Comparison of ENCODE assay signal across 14 cellular contexts in genomic region chr6:32223258-32224235, GRCh38. TPM values are rescaled to one million over a fixed set of nuclear protein-coding genes. Genes with fewer than 3 reads are reported as not detected.
DNase-seq lines count a peak whose midpoint lies in the region; ATAC-seq, FAIRE-seq and TF ChIP-seq lines count a peak whose summit lies in the region.
"Had no signal": no experiment of that assay in that cellular context is flagged by ENCODE, and none has a peak within 500 bp of the region (broad histone marks: within the 10 kb centered on the region; RNA-seq: fewer than 3 reads in every experiment).

NOTCH4 (minus strand) TSS chr6:32224067; CDS start chr6:32223928, 139 bp downstream.

- H3K79me1 ChIP-seq in IMR-90 (ENCODE audit: low read depth in 1 of 2, low read length in 2 of 2) = no peaks in the 10 kb centered on the region

- H2BK20ac ChIP-seq in IMR-90 (ENCODE audit: low read depth, low read length) = no peak within 1 kb of the TSS

- H3K27ac Mint-ChIP-seq in stimulated activated memory B cell treated with anti-CD40 and anti-IgM and Interleukin-4, amounts not matched to agents 10 μg/mL and 1 μg/mL and 100 μg/mL, for 72 hours = peak within 1 kb of the TSS; percentile 80

- no peak within 1 kb of the TSS for H2BK120ac ChIP-seq in IMR-90 (ENCODE audit: low read depth, low read length)

- no peak within 1 kb of the TSS for H3K14ac ChIP-seq in IMR-90 (replicated peaks; ENCODE audit: low read depth, low read length)

- H3K9ac ChIP-seq in IMR-90 (ENCODE audit: low read depth, low read length) = no peak within 1 kb of the TSS
- no peak within 1 kb of the TSS for H3K9ac ChIP-seq in mammary epithelial cell (ENCODE audit: insufficient read depth, low read length)

- TF ChIP-seq POLR2A in IMR-90 (IDR thresholded peaks at IDR 0.05; ENCODE audit: low read depth, low read length) (no peak), sigmoid colon (IDR thresholded peaks at IDR 0.05) (no peak)

- H2AFZ ChIP-seq in IMR-90 (replicated peaks; ENCODE audit: low read length, poor library complexity) (peak within 1 kb of the TSS; percentile 33), mammary epithelial cell (ENCODE audit: low read depth, low read length) (peak within 1 kb of the TSS; percentile 73)

- H3K9me1 ChIP-seq in IMR-90 (ENCODE audit: insufficient read depth, low read length) = no peaks in the 10 kb centered on the region

- H3K56ac ChIP-seq in IMR-90 (ENCODE audit: extremely low read depth, insufficient read depth, low read length) = no peak within 1 kb of the TSS

- H3K4me3 ChIP-seq in IMR-90 (ENCODE audit: insufficient read depth, low read depth, low read length) (no peak within 1 kb of the TSS), mammary epithelial cell (replicated peaks in 1 of 3; ENCODE audit: insufficient read depth in 1 of 3, low read depth in 2 of 3, low read length in 3 of 3) (no peak within 1 kb of the TSS), left lung (peak within 1 kb of the TSS in 1 of 2 donors; percentile 37), sigmoid colon (peak within 1 kb of the TSS in 1 of 4 donors; percentile 9)
- H3K4me3 ChIP-seq: cardiac muscle cell had no signal

- no peak within 1 kb of the TSS for H3K27ac ChIP-seq in IMR-90 (ENCODE audit: insufficient read depth, low read length)
- H3K27ac ChIP-seq in mammary epithelial cell (ENCODE audit: insufficient read depth, low read depth, low read length) = no peak within 1 kb of the TSS
- peak within 1 kb of the TSS; percentile 49 to 65 for H3K27ac ChIP-seq in left lung
- H3K27ac ChIP-seq in sigmoid colon = peak within 1 kb of the TSS in 2 of 4 donors; percentile 21 to 38
- H3K27ac ChIP-seq: cardiac muscle cell had no signal

- no peak within 1 kb of the TSS for H3K4me3 Mint-ChIP-seq in stimulated activated memory B cell treated with anti-CD40 and anti-IgM and Interleukin-4, amounts not matched to agents 10 μg/mL and 1 μg/mL and 100 μg/mL, for 72 hours

- H3K36me3 Mint-ChIP-seq in stimulated activated memory B cell treated with anti-CD40 and anti-IgM and Interleukin-4, amounts not matched to agents 10 μg/mL and 1 μg/mL and 100 μg/mL, for 72 hours = no peaks in the 10 kb centered on the region

- H3K9me3 Mint-ChIP-seq in stimulated activated memory B cell treated with anti-CD40 and anti-IgM and Interleukin-4, amounts not matched to agents 10 μg/mL and 1 μg/mL and 100 μg/mL, for 72 hours = no peaks in the 10 kb centered on the region

- no peak within 1 kb of the TSS for H3K4me2 ChIP-seq in IMR-90 (ENCODE audit: low read depth, low read length)
- no peak within 1 kb of the TSS for H3K4me2 ChIP-seq in mammary epithelial cell (ENCODE audit: insufficient read depth, low read depth, low read length)

- TF ChIP-seq CTCF in IMR-90 (conservative IDR thresholded peaks at IDR 0.05; ENCODE audit: low read depth, low read length) (no peak), mammary epithelial cell (conservative IDR thresholded peaks at IDR 0.05 in 1 of 2, IDR thresholded peaks at IDR 0.05 in 1 of 2; ENCODE audit: extremely low read depth in 1 of 2, insufficient read depth in 1 of 2, low read depth in 1 of 2, low read length in 2 of 2) (no peak), left lung (IDR thresholded peaks at IDR 0.05) (no peak), sigmoid colon (IDR thresholded peaks at IDR 0.05) (no peak)

- no peak within 1 kb of the TSS for H3K18ac ChIP-seq in IMR-90 (ENCODE audit: low read depth, low read length)

- DNase-seq in IMR-90 (no peak), mammary epithelial cell (no peak), left lung (no peak), sigmoid colon (no peak), RCC 7860 (ENCODE audit: low spot score) (no peak)
- DNase-seq: BE2C, NCI-H774, posterior cingulate gyrus had no signal

- POLR2A ChIA-PET in IMR-90 (lab: Charles Lee; ENCODE audit: unreplicated experiment) = no interaction called here

- no peak for TF ChIP-seq RAD21 in IMR-90 (IDR thresholded peaks at IDR 0.05; ENCODE audit: low read length)

- ATAC-seq in IMR-90 (ENCODE audit: low read depth) = no peak
- ATAC-seq in left lung = peak; percentile 29
- ATAC-seq in stimulated activated memory B cell treated with anti-CD40 and anti-IgM and Interleukin-4, amounts not matched to agents 10 μg/mL and 1 μg/mL and 100 μg/mL, for 72 hours = peak; percentile 26
- ATAC-seq in GM19395 (IDR thresholded peaks at IDR 0.05; ENCODE audit: unreplicated experiment) = no peak
- ATAC-seq in GM21367 (IDR thresholded peaks at IDR 0.05; ENCODE audit: unreplicated experiment) = no peak

- dilution Hi-C loops in IMR-90 (cut with HindIII; ENCODE audit: low sequenced_read_pairs, unreplicated experiment) = no loop called here
- dilution Hi-C loops in mammary epithelial cell (cut with HindIII; ENCODE audit: low sequenced_read_pairs) = no loop called here

- CTCF ChIA-PET in IMR-90 (lab: Yijun Ruan, JAX) (no interaction called here), mammary epithelial cell (lab: Charles Lee; ENCODE audit: low non-redundant PET) (no interaction called here)

- peaks cover 32% of the 10 kb centered on the region for H3K27me3 ChIP-seq in IMR-90 (ENCODE audit: control insufficient read depth, insufficient read depth, low read length)
- no peaks in the 10 kb centered on the region for H3K27me3 ChIP-seq in mammary epithelial cell (ENCODE audit: insufficient read depth, low read length)
- peaks cover 0 to 7% of the 10 kb centered on the region in 2 donors for H3K27me3 ChIP-seq in left lung
- peaks cover 0 to 5% (median 0%) of the 10 kb centered on the region in 3 donors for H3K27me3 ChIP-seq in sigmoid colon
- H3K27me3 ChIP-seq: cardiac muscle cell had no signal

- FAIRE-seq in RCC 7860 (lab: Jason Lieb, UNC) = no peak
- FAIRE-seq: G401.6, islet of Langerhans had no signal

- no peak within 1 kb of the TSS for H3K4ac ChIP-seq in IMR-90 (ENCODE audit: low read depth, low read length)

- 32% methylated on average over 3 of the region's 20 CpGs; no CpG with 5 or more reads in 1 of the 2 experiments for WGBS in IMR-90 (ENCODE audit: extremely low coverage in 2 of 2, insufficient read length in 1 of 2), 2 experiments
- WGBS in mammary epithelial cell (ENCODE audit: low coverage, missing lambda C conversion rate) = 23% methylated on average over 14 of the region's 20 CpGs
- WGBS in sigmoid colon, 2 donors = 60 to 62% methylated on average over 20 of the region's 20 CpGs

- intact Hi-C loops in IMR-90 (cut with micrococcal nuclease) = no loop called here
- intact Hi-C loops in mammary epithelial cell (cut with micrococcal nuclease) = no loop called here
- intact Hi-C loops in left lung (cut with DNase I) = no loop called here
- intact Hi-C loops in sigmoid colon (cut with DNase I) = no loop called here

- no peak within 1 kb of the TSS for H4K91ac ChIP-seq in IMR-90 (ENCODE audit: insufficient read depth, low read depth, low read length)

- no TSS peak for BruUV-seq in IMR-90 (replicated peaks; lab: Mats Ljungman, UMichigan)
- BruUV-seq in mammary epithelial cell (replicated peaks; lab: Mats Ljungman, UMichigan) = no TSS peak

- H3K23ac ChIP-seq in IMR-90 (ENCODE audit: low read depth, low read length) = no peak within 1 kb of the TSS

- peaks cover 76% of the 10 kb centered on the region for H3K4me1 Mint-ChIP-seq in stimulated activated memory B cell treated with anti-CD40 and anti-IgM and Interleukin-4, amounts not matched to agents 10 μg/mL and 1 μg/mL and 100 μg/mL, for 72 hours

- no peak within 1 kb of the TSS for H2BK15ac ChIP-seq in IMR-90 (ENCODE audit: low read depth, low read length)

- in situ Hi-C loops in IMR-90 (cut with MboI; ENCODE audit: low sequenced_read_pairs) (no loop called here), mammary epithelial cell (cut with MboI; ENCODE audit: low sequenced_read_pairs in 2 of 2) (no loop called here)

- no peaks in the 10 kb centered on the region for H3K36me3 ChIP-seq in IMR-90 (ENCODE audit: control insufficient read depth, insufficient read depth, low read length)
- H3K36me3 ChIP-seq in mammary epithelial cell (ENCODE audit: insufficient read depth, low read length) = no peaks in the 10 kb centered on the region
- H3K36me3 ChIP-seq in left lung = peaks cover 0 to 4% of the 10 kb centered on the region in 2 donors
- no peaks in the 10 kb centered on the region for H3K36me3 ChIP-seq in sigmoid colon
- H3K36me3 ChIP-seq: BE2C, cardiac muscle cell had no signal

- no peak for TF ChIP-seq EP300 in sigmoid colon (IDR thresholded peaks at IDR 0.05)

- H2BK5ac ChIP-seq in IMR-90 (ENCODE audit: low read depth, low read length, poor library complexity, severe bottlenecking) = no peak within 1 kb of the TSS

- no peak within 1 kb of the TSS for H2AK5ac ChIP-seq in IMR-90 (ENCODE audit: low read depth, low read length)

- no peaks in the 10 kb centered on the region for H3K4me1 ChIP-seq in IMR-90 (ENCODE audit: control insufficient read depth, insufficient read depth, low read length)
- H3K4me1 ChIP-seq in mammary epithelial cell (ENCODE audit: insufficient read depth, low read length) = peaks cover 14% of the 10 kb centered on the region
- peaks cover 0 to 5% of the 10 kb centered on the region in 2 donors for H3K4me1 ChIP-seq in left lung
- H3K4me1 ChIP-seq in sigmoid colon = no peaks in the 10 kb centered on the region
- H3K4me1 ChIP-seq: BE2C had no signal

- no peaks in the 10 kb centered on the region for H3K9me3 ChIP-seq in IMR-90 (ENCODE audit: control insufficient read depth, insufficient read depth, low read length)
- no peaks in the 10 kb centered on the region for H3K9me3 ChIP-seq in mammary epithelial cell (replicated peaks; ENCODE audit: insufficient read depth, low read length)
- no peaks in the 10 kb centered on the region for H3K9me3 ChIP-seq in left lung
- H3K9me3 ChIP-seq in sigmoid colon = no peaks in the 10 kb centered on the region
- H3K9me3 ChIP-seq: BE2C had no signal

- H3K27me3 Mint-ChIP-seq in stimulated activated memory B cell treated with anti-CD40 and anti-IgM and Interleukin-4, amounts not matched to agents 10 μg/mL and 1 μg/mL and 100 μg/mL, for 72 hours = no peaks in the 10 kb centered on the region

- no peak within 1 kb of the TSS for H2AK9ac ChIP-seq in IMR-90 (replicated peaks; ENCODE audit: low read depth, low read length, poor library complexity)

- no peaks in the 10 kb centered on the region for H3K79me2 ChIP-seq in mammary epithelial cell (ENCODE audit: insufficient read depth, low read length)

- H4K20me1 ChIP-seq in IMR-90 (ENCODE audit: insufficient read depth, low read length) = no peaks in the 10 kb centered on the region
- no peaks in the 10 kb centered on the region for H4K20me1 ChIP-seq in mammary epithelial cell (ENCODE audit: insufficient read depth, low read length)

- H4K8ac ChIP-seq in IMR-90 (ENCODE audit: low read depth in 2 of 2, low read length in 2 of 2) = no peak within 1 kb of the TSS

- no peak within 1 kb of the TSS for H4K5ac ChIP-seq in IMR-90 (ENCODE audit: low read depth, low read length)

RNA-seq across cellular contexts. Expression of gene NOTCH4, which starts in this region (rescaled TPM):
- total RNA-seq in IMR-90 (2012; rRNA removed) (1.3 and 2.2 TPM in 2 replicates), mammary epithelial cell (1 to 10 TPM in 1 of 2 donors, under 1 TPM in 1; 0.66 to 3.0 TPM), left lung (10 to 100 TPM; 37.0 to 58.4 TPM), sigmoid colon (10 to 100 TPM in 1 of 4 donors, 1 to 10 TPM in 3; 5.4 to 23.0 (median 6.3) TPM)
- polyA plus RNA-seq in IMR-90 (2012; rRNA removed) (0.76 and 0.96 TPM in 2 replicates), mammary epithelial cell (0.42 TPM), sigmoid colon (1 to 10 TPM; 1.2 to 9.9 (median 1.8) TPM)
- 0.68 and 1.2 TPM in 2 replicates for polyA plus RNA-seq in IMR-90 (2012; cell fraction: cytosol; rRNA removed)
- 1.7 and 1.8 TPM in 2 replicates for polyA plus RNA-seq in IMR-90 (2012; cell fraction: nucleus; rRNA removed; ENCODE audit: low replicate concordance)
- polyA minus RNA-seq in mammary epithelial cell = not detected

Comparison
In these comparisons a context has a peak if more than half of its experiments do, and no peak if none do; other contexts are left out.
1. ATAC-seq: peak in left lung (single experiment) and stimulated activated memory B cell treated with anti-CD40 and anti-IgM and Interleukin-4, amounts not matched to agents 10 μg/mL and 1 μg/mL and 100 μg/mL, for 72 hours (single experiment); none in IMR-90 (single experiment), GM19395 (single experiment) and GM21367 (single experiment).
2. H3K27ac ChIP-seq: peak in left lung (2 of 2); none in IMR-90 (single experiment) and mammary epithelial cell (single experiment).